20 cellular contexts compared by ENCODE assay signal in the genomic region with DNA sequence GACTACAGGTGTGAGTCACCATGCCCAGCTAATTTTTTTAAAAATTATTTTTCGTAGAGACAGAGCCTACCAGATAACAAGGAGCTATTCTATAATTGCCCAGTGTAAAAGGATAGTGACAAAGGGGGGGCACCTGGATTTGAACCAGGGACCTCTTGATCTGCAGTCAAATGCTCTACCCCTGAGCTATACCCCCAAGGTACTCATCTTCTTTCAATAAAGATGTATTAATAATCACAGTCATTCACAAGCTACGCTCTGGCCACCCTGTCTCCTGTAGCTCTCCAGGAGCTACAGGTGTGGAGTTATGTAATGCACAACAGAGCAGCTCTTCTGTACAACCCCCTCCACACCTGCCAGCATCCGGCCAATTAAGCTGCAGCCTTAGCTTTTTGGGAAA.
DNase-seq lines count a peak whose midpoint lies in the region; ATAC-seq, FAIRE-seq and TF ChIP-seq lines count a peak whose summit lies in the region.
"Had no signal": no experiment of that assay in that cellular context is flagged by ENCODE, and none has a peak within 500 bp of the region (broad histone marks: within the 10 kb centered on the region; RNA-seq: fewer than 3 reads in every experiment).

No MANE protein-coding gene starts in this region.

- no peak for TF ChIP-seq CTCF in foreskin keratinocyte (conservative IDR thresholded peaks at IDR 0.05)

- DNase-seq in NCI-H146 (lab: John Stamatoyannopoulos, UW) (peak; percentile 20), NCI-H146 treated with DMSO at 0.1 percent for 48 hours (lab: John Stamatoyannopoulos, UW; ENCODE audit: unreplicated experiment) (no peak), HT1080 (ENCODE audit: low read depth) (peak; percentile 38), RCC 7860 (ENCODE audit: low spot score) (peak; percentile 4), foreskin keratinocyte (no peak), islet precursor cell (no peak), T1000 (lab: John Stamatoyannopoulos, UW) (no peak)
- DNase-seq: 8988T; CD4-positive, alpha-beta memory T cell; DMS53; DND-41; EL; HCEC 1CT; KG1 had no signal

- no peak overlapping the region for H3K27ac ChIP-seq in foreskin keratinocyte
- H3K27ac ChIP-seq: BLaER1 had no signal

- H3K27me3 ChIP-seq in foreskin keratinocyte: no peaks in the 10 kb centered on the region
- H3K27me3 ChIP-seq: BLaER1 had no signal

- H3K4me1 ChIP-seq in foreskin keratinocyte: no peaks in the 10 kb centered on the region
- H3K4me1 ChIP-seq: BLaER1 had no signal

- no peak for FAIRE-seq in RCC 7860 (lab: Jason Lieb, UNC)
- FAIRE-seq: G401.6, GM12891, GM19239, HepG2 had no signal

- ATAC-seq in foreskin keratinocyte (peak; percentile 76), HG03280 (IDR thresholded peaks at IDR 0.05; ENCODE audit: unreplicated experiment) (no peak)
- ATAC-seq: HepG2 had no signal

Comparison
In these comparisons a context has a peak if more than half of its experiments do, and no peak if none do; other contexts are left out.
1. DNase-seq: peak in NCI-H146 (single experiment), HT1080 (single experiment) and RCC 7860 (single experiment); none in NCI-H146 treated with DMSO at 0.1 percent for 48 hours (single experiment), foreskin keratinocyte (0 of 2), islet precursor cell (single experiment) and T1000 (single experiment).